In the genomic region with DNA sequence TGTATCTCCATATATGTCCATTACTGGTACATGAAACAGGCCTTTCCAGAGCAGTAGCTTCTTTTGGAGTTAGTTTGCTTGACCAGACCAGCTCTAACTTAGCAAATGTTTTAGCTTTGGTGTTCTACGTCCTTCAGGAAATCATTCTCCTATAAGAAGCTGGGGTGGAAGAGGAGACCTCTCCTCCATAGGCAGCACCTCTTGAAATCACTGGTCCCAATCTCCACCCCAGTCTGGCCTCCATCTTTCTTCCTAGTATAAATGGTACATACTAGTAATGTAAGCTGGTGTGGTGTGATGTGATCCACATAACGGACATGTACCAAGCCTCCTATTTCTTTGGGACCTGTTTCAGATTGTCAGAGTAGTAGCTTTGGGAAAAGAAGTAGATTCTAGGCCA, we compare ENCODE assay signal across 23 cellular contexts.
A peak's percentile ranks its signal among the peaks of the same experiment; 100 is the strongest.
DNase-seq lines count a peak whose midpoint lies in the region; ATAC-seq, FAIRE-seq and TF ChIP-seq lines count a peak whose summit lies in the region.
"Had no signal": no experiment of that assay in that cellular context is flagged by ENCODE, and none has a peak within 500 bp of the region (broad histone marks: within the 10 kb centered on the region; RNA-seq: fewer than 3 reads in every experiment).

No MANE protein-coding gene starts in this region.

- H3K27me3 Mint-ChIP-seq in HFFc6 (ENCODE audit: insufficient read depth) (no peaks in the 10 kb centered on the region; the same call in 1 of the 2 replicates), astrocyte (ENCODE audit: low read depth, unreplicated experiment) (no peaks in the 10 kb centered on the region), mesothelial cell of epicardium (ENCODE audit: low read depth) (no peaks in the 10 kb centered on the region), osteocyte (ENCODE audit: unreplicated experiment) (no peaks in the 10 kb centered on the region)
- H3K27me3 Mint-ChIP-seq: activated naive CD8-positive, alpha-beta T cell treated with anti-CD3 and anti-CD28 coated beads, Interleukin-2, amount 10 ng/mL, durations not matched to agents 7 days and 5 days; activated T-cell treated with anti-CD3 and anti-CD28 coated beads, Interleukin-2, amount 50 U/mL, for 24 hours; progenitor cell of endocrine pancreas; T-cell had no signal

- no peaks in the 10 kb centered on the region for H4K20me1 ChIP-seq in astrocyte (ENCODE audit: insufficient read depth, low read length)

- H3K4me3 Mint-ChIP-seq in HFFc6 (no peak overlapping the region), astrocyte (ENCODE audit: unreplicated experiment) (no peak overlapping the region), mesothelial cell of epicardium (no peak overlapping the region), osteocyte (ENCODE audit: unreplicated experiment) (no peak overlapping the region)
- H3K4me3 Mint-ChIP-seq: activated naive CD8-positive, alpha-beta T cell treated with anti-CD3 and anti-CD28 coated beads, Interleukin-2, amount 10 ng/mL, durations not matched to agents 7 days and 5 days; activated T-cell treated with anti-CD3 and anti-CD28 coated beads, Interleukin-2, amount 50 U/mL, for 24 hours; H9; T-cell had no signal

- intact Hi-C loops in left lung (cut with DNase I), result no loop called here

- peak overlapping the region; percentile 38 for H3K9ac ChIP-seq in astrocyte (ENCODE audit: low read length)
- no peak overlapping the region for H3K9ac ChIP-seq in subcutaneous abdominal adipose tissue (ENCODE audit: low read length in 5 of 5)

- H3K9me3 ChIP-seq in astrocyte (ENCODE audit: insufficient read depth, low read depth, low read length), result no peaks in the 10 kb centered on the region
- no peaks in the 10 kb centered on the region for H3K9me3 ChIP-seq in subcutaneous abdominal adipose tissue (ENCODE audit: control insufficient read depth in 5 of 5, low read length in 5 of 5)
- H3K9me3 ChIP-seq in left lung, result no peaks in the 10 kb centered on the region
- H3K9me3 ChIP-seq: left ventricle myocardium inferior had no signal

- no peak overlapping the region for H2AFZ ChIP-seq in astrocyte (ENCODE audit: low read depth, low read length)

- no peak for FAIRE-seq in astrocyte (lab: Jason Lieb, UNC)
- no peak for FAIRE-seq in RCC 7860 (lab: Jason Lieb, UNC)
- FAIRE-seq: GM18507 had no signal

- no peaks in the 10 kb centered on the region for H3K79me2 ChIP-seq in astrocyte (ENCODE audit: insufficient read depth, low read length)

- peaks cover 28% of the 10 kb centered on the region for H3K36me3 Mint-ChIP-seq in HFFc6 (ENCODE audit: low read depth)
- H3K36me3 Mint-ChIP-seq in astrocyte (ENCODE audit: low read depth, unreplicated experiment), result peaks cover 9% of the 10 kb centered on the region
- H3K36me3 Mint-ChIP-seq in mesothelial cell of epicardium, result peaks cover 46% of the 10 kb centered on the region
- H3K36me3 Mint-ChIP-seq in osteocyte (ENCODE audit: unreplicated experiment), result peaks cover 36% of the 10 kb centered on the region

- H3K27ac Mint-ChIP-seq in HFFc6, result peak overlapping the region; percentile 80
- no peak overlapping the region for H3K27ac Mint-ChIP-seq in astrocyte (ENCODE audit: unreplicated experiment)
- peak overlapping the region; percentile 97 for H3K27ac Mint-ChIP-seq in mesothelial cell of epicardium
- H3K27ac Mint-ChIP-seq in osteocyte (ENCODE audit: unreplicated experiment), result no peak overlapping the region
- H3K27ac Mint-ChIP-seq: activated T-cell treated with anti-CD3 and anti-CD28 coated beads, Interleukin-2, amount 50 U/mL, for 24 hours; H9; progenitor cell of endocrine pancreas had no signal

- H3K9me3 Mint-ChIP-seq in HFFc6 (no peaks in the 10 kb centered on the region), astrocyte (ENCODE audit: unreplicated experiment) (no peaks in the 10 kb centered on the region), mesothelial cell of epicardium (peaks cover 19% of the 10 kb centered on the region), osteocyte (ENCODE audit: unreplicated experiment) (peaks cover 12% of the 10 kb centered on the region)
- H3K9me3 Mint-ChIP-seq: activated T-cell treated with anti-CD3 and anti-CD28 coated beads, Interleukin-2, amount 50 U/mL, for 24 hours; H9 had no signal

- DNase-seq in HFFc6, result no peak
- no peak for DNase-seq in astrocyte (ENCODE audit: low read depth)
- DNase-seq in mesothelial cell of epicardium (ENCODE audit: low spot score in 2 of 2, unreplicated experiment in 2 of 2), result no peak
- no peak for DNase-seq in NCI-H226
- DNase-seq in RCC 7860 (ENCODE audit: low spot score), result no peak
- DNase-seq in left lung, result no peak
- DNase-seq in osteocyte (ENCODE audit: extremely low spot score, unreplicated experiment), result no peak
- DNase-seq: activated CD4-positive, alpha-beta T cell treated with anti-CD3 and anti-CD28 coated beads, Interleukin-2, amount 50 U/mL, for 4 hours; activated naive CD8-positive, alpha-beta T cell treated with anti-CD3 and anti-CD28 coated beads, Interleukin-2, amount 10 ng/mL, durations not matched to agents 7 days and 5 days; activated T-cell treated with anti-CD3 and anti-CD28 coated beads, Interleukin-2, amount 50 U/mL, for 24 hours; DND-41; glutamatergic neuron; H9; KBM-7; left ventricle myocardium inferior; naive thymus-derived CD4-positive, alpha-beta T cell; NCI-H2029; stimulated activated CD4-positive, alpha-beta T cell treated with anti-CD3 and anti-CD28 coated beads, Interleukin-12 subunit alpha, Interleukin-12 subunit beta, amount 100 ng/mL, for 4 hours; T-cell had no signal

- H3K4me1 ChIP-seq in astrocyte (ENCODE audit: insufficient read depth, low read length) (peaks cover 36% of the 10 kb centered on the region), subcutaneous abdominal adipose tissue (ENCODE audit: control insufficient read depth in 5 of 5, insufficient read depth in 5 of 5, low read length in 5 of 5) (peaks cover 0 to 49% (median 46%) of the 10 kb centered on the region in 5 donors), left lung (peaks cover 26 to 36% of the 10 kb centered on the region in 2 donors)

- H3K4me3 ChIP-seq in astrocyte (ENCODE audit: insufficient read depth, low read depth, low read length) (no peak overlapping the region), subcutaneous abdominal adipose tissue (ENCODE audit: low read depth in 1 of 5, low read length in 5 of 5) (no peak overlapping the region), left lung (no peak overlapping the region)
- H3K4me3 ChIP-seq: left ventricle myocardium inferior had no signal

- H3K4me1 Mint-ChIP-seq in HFFc6 (ENCODE audit: low read depth) (peaks cover 48% of the 10 kb centered on the region), astrocyte (ENCODE audit: low read depth, unreplicated experiment) (peaks cover 2% of the 10 kb centered on the region), mesothelial cell of epicardium (peaks cover 62% of the 10 kb centered on the region), osteocyte (ENCODE audit: unreplicated experiment) (peaks cover 57% of the 10 kb centered on the region)

- H3K4me2 ChIP-seq in astrocyte (ENCODE audit: low read length), result peak overlapping the region; percentile 27

- no peak for ATAC-seq in left lung
- ATAC-seq: esophagus mucosa; naive thymus-derived CD4-positive, alpha-beta T cell; T-cell had no signal

- H3K36me3 ChIP-seq in astrocyte (ENCODE audit: insufficient read depth, low read length) (no peaks in the 10 kb centered on the region), subcutaneous abdominal adipose tissue (ENCODE audit: control insufficient read depth in 5 of 5, insufficient read depth in 5 of 5, low read length in 5 of 5) (peaks cover 0 to 2% (median 0%) of the 10 kb centered on the region in 5 donors), left lung (no peaks in the 10 kb centered on the region)

- H3K27ac ChIP-seq in astrocyte (ENCODE audit: low read depth, low read length) (peak overlapping the region; percentile 76), subcutaneous abdominal adipose tissue (ENCODE audit: low read depth, low read length) (peak overlapping the region; percentile 87), left lung (peak overlapping the region in 1 of 2 donors; percentile 81)

- H3K27me3 ChIP-seq in astrocyte (ENCODE audit: insufficient read depth, low read length), result no peaks in the 10 kb centered on the region
- H3K27me3 ChIP-seq in subcutaneous abdominal adipose tissue (ENCODE audit: control insufficient read depth in 5 of 5, insufficient read depth in 4 of 5, low read length in 5 of 5), result no peaks in the 10 kb centered on the region
- H3K27me3 ChIP-seq in left lung, result no peaks in the 10 kb centered on the region

- no peak for TF ChIP-seq CTCF in HFFc6 (IDR thresholded peaks at IDR 0.05)
- no peak for TF ChIP-seq CTCF in astrocyte (IDR thresholded peaks at IDR 0.05; ENCODE audit: insufficient read depth, low read depth, low read length)
- TF ChIP-seq CTCF in mesothelial cell of epicardium (IDR thresholded peaks at IDR 0.05; ENCODE audit: unreplicated experiment), result no peak
- no peak for TF ChIP-seq CTCF in left lung (IDR thresholded peaks at IDR 0.05)
- TF ChIP-seq CTCF in osteocyte (IDR thresholded peaks at IDR 0.05), result no peak

Comparison
In these comparisons a context has a peak if more than half of its experiments do, and no peak if none do; other contexts are left out.
1. H3K27ac Mint-ChIP-seq: peak in HFFc6 (single experiment) and mesothelial cell of epicardium (single experiment); none in astrocyte (single experiment) and osteocyte (single experiment).